In genomic region chr19:14248578-14249011, GRCh38 we compare ENCODE assay signal across 8 cellular contexts. TPM values are rescaled to one million over a fixed set of nuclear protein-coding genes. Genes with fewer than 3 reads are reported as not detected.
DNase-seq lines count a peak whose midpoint lies in the region; ATAC-seq and TF ChIP-seq lines count a peak whose summit lies in the region.

No MANE protein-coding gene starts in this region.

- H3K4me3 Mint-ChIP-seq in activated CD8-positive, alpha-beta T cell treated with anti-CD3 and anti-CD28 coated beads for 36 hours: peak overlapping the region; percentile 56
- peak overlapping the region; percentile 57 for H3K4me3 Mint-ChIP-seq in natural killer cell treated with Interleukin-12 subunit alpha and Interleukin-12 subunit beta and Interleukin-15 and Interleukin-18, amount 100 ng/mL, for 72 hours

- H3K27me3 ChIP-seq in Karpas-422 (ENCODE audit: low read length): no peaks in the 10 kb centered on the region

- no peaks in the 10 kb centered on the region for H3K9me2 ChIP-seq in Karpas-422 (replicated peaks; ENCODE audit: insufficient read depth, low read length)

- DNase-seq in COR-L47 (lab: John Stamatoyannopoulos, UW) (peak; percentile 55), NCI-H1930 (lab: John Stamatoyannopoulos, UW) (peak; percentile 17 to 54), substantia nigra (lab: John Stamatoyannopoulos, UW) (peak in 47 of 49 donors; percentile 7 to 74 (median 36)), T1000 (lab: John Stamatoyannopoulos, UW) (no peak), Karpas-422 (no peak)
- peak; percentile 64 for DNase-seq in activated CD8-positive, alpha-beta T cell treated with anti-CD3 and anti-CD28 coated beads for 36 hours
- no peak for DNase-seq in natural killer cell treated with Interleukin-12 subunit alpha and Interleukin-12 subunit beta and Interleukin-15 and Interleukin-18, amount 100 ng/mL, for 72 hours (ENCODE audit: low spot score)

- H3K4me3 ChIP-seq in Karpas-422 (ENCODE audit: low read length): no peak overlapping the region

- no peak overlapping the region for H2AFZ ChIP-seq in Karpas-422 (ENCODE audit: low read length)

- no peak for TF ChIP-seq CTCF in activated CD8-positive, alpha-beta T cell treated with anti-CD3 and anti-CD28 coated beads for 36 hours (IDR thresholded peaks at IDR 0.05)

- POLR2A ChIA-PET in activated CD8-positive, alpha-beta T cell treated with anti-CD3 and anti-CD28 coated beads for 36 hours (lab: Charles Lee): no interaction called here

- CTCF ChIA-PET in activated CD8-positive, alpha-beta T cell treated with anti-CD3 and anti-CD28 coated beads for 36 hours (lab: Charles Lee): no interaction called here

- no peaks in the 10 kb centered on the region for H3K27me3 Mint-ChIP-seq in activated CD8-positive, alpha-beta T cell treated with anti-CD3 and anti-CD28 coated beads for 36 hours
- no peaks in the 10 kb centered on the region for H3K27me3 Mint-ChIP-seq in natural killer cell treated with Interleukin-12 subunit alpha and Interleukin-12 subunit beta and Interleukin-15 and Interleukin-18, amount 100 ng/mL, for 72 hours

- no peaks in the 10 kb centered on the region for H3K36me3 ChIP-seq in Karpas-422 (ENCODE audit: insufficient read depth, low read length)

- H3K27ac ChIP-seq in substantia nigra (ENCODE audit: low read depth, low read length, poor library complexity, severe bottlenecking) (peak overlapping the region; percentile 61), Karpas-422 (ENCODE audit: low read length) (no peak overlapping the region)

- H3K9ac ChIP-seq in Karpas-422 (ENCODE audit: low read length): no peak overlapping the region

- intact Hi-C loops in activated CD8-positive, alpha-beta T cell treated with anti-CD3 and anti-CD28 coated beads for 36 hours (cut with micrococcal nuclease): no loop called here

- no peaks in the 10 kb centered on the region for H3K36me3 Mint-ChIP-seq in activated CD8-positive, alpha-beta T cell treated with anti-CD3 and anti-CD28 coated beads for 36 hours (ENCODE audit: low read depth)
- no peaks in the 10 kb centered on the region for H3K36me3 Mint-ChIP-seq in natural killer cell treated with Interleukin-12 subunit alpha and Interleukin-12 subunit beta and Interleukin-15 and Interleukin-18, amount 100 ng/mL, for 72 hours

- no peak overlapping the region for H3K4me2 ChIP-seq in Karpas-422 (ENCODE audit: low read depth, low read length, poor library complexity, severe bottlenecking)

- H3K79me2 ChIP-seq in Karpas-422 (ENCODE audit: low read length): no peaks in the 10 kb centered on the region

- H3K9me3 ChIP-seq in Karpas-422 (ENCODE audit: low read length): no peaks in the 10 kb centered on the region

- H3K9me3 Mint-ChIP-seq in activated CD8-positive, alpha-beta T cell treated with anti-CD3 and anti-CD28 coated beads for 36 hours: no peaks in the 10 kb centered on the region
- no peaks in the 10 kb centered on the region for H3K9me3 Mint-ChIP-seq in natural killer cell treated with Interleukin-12 subunit alpha and Interleukin-12 subunit beta and Interleukin-15 and Interleukin-18, amount 100 ng/mL, for 72 hours

- no peaks in the 10 kb centered on the region for H4K20me1 ChIP-seq in Karpas-422 (ENCODE audit: insufficient read depth, low read depth, low read length)

- ATAC-seq in activated CD8-positive, alpha-beta T cell treated with anti-CD3 and anti-CD28 coated beads for 36 hours: peak; percentile 71
- peak; percentile 27 for ATAC-seq in esophagus mucosa
- peak; percentile 43 to 74 for ATAC-seq in natural killer cell treated with Interleukin-12 subunit alpha and Interleukin-12 subunit beta and Interleukin-15 and Interleukin-18, amount 100 ng/mL, for 72 hours

- H3K4me1 Mint-ChIP-seq in activated CD8-positive, alpha-beta T cell treated with anti-CD3 and anti-CD28 coated beads for 36 hours (ENCODE audit: low read depth): peaks cover 6% of the 10 kb centered on the region
- H3K4me1 Mint-ChIP-seq in natural killer cell treated with Interleukin-12 subunit alpha and Interleukin-12 subunit beta and Interleukin-15 and Interleukin-18, amount 100 ng/mL, for 72 hours (ENCODE audit: low read depth in 2 of 2): peaks cover 9 to 11% of the 10 kb centered on the region in 2 donors

- no peaks in the 10 kb centered on the region for H3K4me1 ChIP-seq in Karpas-422 (ENCODE audit: low read length)

- peak overlapping the region; percentile 67 for H3K27ac Mint-ChIP-seq in activated CD8-positive, alpha-beta T cell treated with anti-CD3 and anti-CD28 coated beads for 36 hours
- H3K27ac Mint-ChIP-seq in natural killer cell treated with Interleukin-12 subunit alpha and Interleukin-12 subunit beta and Interleukin-15 and Interleukin-18, amount 100 ng/mL, for 72 hours: peak overlapping the region; percentile 53 to 71

RNA-seq across cellular contexts. Expression of gene ADGRL1, which starts 42.6 kb away (rescaled TPM):
- 10 to 100 TPM; 11.8 to 14.5 TPM for total RNA-seq in activated CD8-positive, alpha-beta T cell treated with anti-CD3 and anti-CD28 coated beads for 36 hours
- 5.5 TPM for total RNA-seq in esophagus mucosa
- 1 to 10 TPM; 6.5 to 8.2 TPM for total RNA-seq in natural killer cell treated with Interleukin-12 subunit alpha and Interleukin-12 subunit beta and Interleukin-15 and Interleukin-18, amount 100 ng/mL, for 72 hours
- total RNA-seq in Karpas-422 (2014; rRNA removed; shearing (Covaris generic); ENCODE audit: low replicate concordance): 0.40 and 1.2 TPM in 2 replicates

Comparison
In these comparisons a context has a peak if more than half of its experiments do, and no peak if none do; other contexts are left out.
1. DNase-seq: peak in COR-L47 (single experiment), NCI-H1930 (2 of 2), activated CD8-positive, alpha-beta T cell treated with anti-CD3 and anti-CD28 coated beads for 36 hours (single experiment) and substantia nigra (47 of 49); none in natural killer cell treated with Interleukin-12 subunit alpha and Interleukin-12 subunit beta and Interleukin-15 and Interleukin-18, amount 100 ng/mL, for 72 hours (single experiment), T1000 (single experiment) and Karpas-422 (single experiment).
2. Peak in every context shown above with its lines, with median percentiles within 50 percentile points of each other: ATAC-seq.